ENCODE assay signal across 33 cellular contexts in the genomic region with DNA sequence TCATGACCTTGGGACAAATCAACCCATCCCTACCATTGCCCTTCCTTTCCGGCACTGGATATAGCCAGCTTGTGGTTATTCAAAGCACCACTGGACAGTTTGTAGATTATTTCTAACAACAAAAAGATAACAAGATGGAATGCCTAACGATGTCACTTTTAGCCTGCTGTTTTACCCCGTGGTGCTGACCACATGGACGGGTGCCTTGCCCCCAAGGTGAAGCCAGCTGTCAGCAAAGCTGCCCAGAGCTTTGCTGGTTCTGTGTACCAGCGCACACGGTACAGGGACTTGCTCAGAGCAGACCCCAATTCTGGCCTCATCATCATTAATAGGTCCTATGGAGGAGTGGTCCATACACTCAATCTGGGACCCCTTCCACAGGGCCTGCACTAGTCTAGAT.
"Had no signal": no experiment of that assay in that cellular context is flagged by ENCODE, and none has a peak within 500 bp of the region (broad histone marks: within the 10 kb centered on the region; RNA-seq: fewer than 3 reads in every experiment).

No MANE protein-coding gene starts in this region.

- H3K27me3 ChIP-seq: brain microvascular endothelial cell, Peyer's patch had no signal

- H3K27ac ChIP-seq: brain microvascular endothelial cell, KMS-11, Peyer's patch, VCaP had no signal

- H3K4me3 ChIP-seq: Peyer's patch had no signal

- H3K4me1 ChIP-seq: Peyer's patch had no signal

- H3K9ac ChIP-seq: KMS-11 had no signal

- H3K9me3 ChIP-seq: Peyer's patch had no signal

- H3K4me2 ChIP-seq: KMS-11 had no signal

- DNase-seq: activated B cell treated with CpG ODN at 0.5 μM for 24 hours; activated CD4-positive, alpha-beta memory T cell treated with anti-CD3 and anti-CD28 coated beads for 36 hours; activated CD4-positive, alpha-beta T cell treated with anti-CD3 and anti-CD28 coated beads for 4 hours; activated CD4-positive, alpha-beta T cell treated with anti-CD3 and anti-CD28 coated beads, Interleukin-2, amount 50 U/mL, for 1 hour; activated CD4-positive, CD25-positive, alpha-beta regulatory T cell treated with anti-CD3 and anti-CD28 coated beads, Interleukin-2, amount 50 U/mL, for 72 hours; activated CD8-positive, alpha-beta memory T cell treated with anti-CD3 and anti-CD28 coated beads for 24 hours; activated CD8-positive, alpha-beta memory T cell treated with anti-CD3 and anti-CD28 coated beads, Interleukin-2, amount 10 ng/mL, durations not matched to agents 7 days and 5 days; activated CD8-positive, alpha-beta memory T cell treated with anti-CD3 and anti-CD28 coated beads, Interleukin-2, amount 50 U/mL, for 48 hours; activated effector memory CD4-positive, alpha-beta T cell treated with Interleukin-2 at 50 U/mL for 16 hours; activated naive CD4-positive, alpha-beta T cell treated with anti-CD3 and anti-CD28 coated beads, Interleukin-2, amount 50 U/mL, for 16 hours; activated naive CD8-positive, alpha-beta T cell treated with anti-CD3 and anti-CD28 coated beads for 36 hours; activated T-cell treated with anti-CD3 and anti-CD28 coated beads, Interleukin-2, amount 50 U/mL, for 48 hours; amniotic stem cell; aorta; brain microvascular endothelial cell; MM.1S; MV-4-11; NCI-H1092; NCI-H1436 treated with DMSO at 0.1 percent for 48 hours; NCI-H1694 treated with DMSO at 0.1 percent for 48 hours; NCI-H2029; NCI-H345; NCI-H524 treated with DMSO at 0.1 percent for 48 hours; NK-92 treated with Interleukin-12 subunit alpha and Interleukin-12 subunit beta, amount 100 ng/mL, for 24 hours; PC-3; Peyer's patch; RPMI8226; SW 1271; T-helper 1 cell; T-helper 2 cell; T-helper 9 cell had no signal

- ATAC-seq: activated CD8-positive, alpha-beta memory T cell treated with anti-CD3 and anti-CD28 coated beads, Interleukin-2, amount 10 ng/mL, durations not matched to agents 7 days and 5 days; PC-3 had no signal
